8 cellular contexts compared by ENCODE assay signal in the genomic region with DNA sequence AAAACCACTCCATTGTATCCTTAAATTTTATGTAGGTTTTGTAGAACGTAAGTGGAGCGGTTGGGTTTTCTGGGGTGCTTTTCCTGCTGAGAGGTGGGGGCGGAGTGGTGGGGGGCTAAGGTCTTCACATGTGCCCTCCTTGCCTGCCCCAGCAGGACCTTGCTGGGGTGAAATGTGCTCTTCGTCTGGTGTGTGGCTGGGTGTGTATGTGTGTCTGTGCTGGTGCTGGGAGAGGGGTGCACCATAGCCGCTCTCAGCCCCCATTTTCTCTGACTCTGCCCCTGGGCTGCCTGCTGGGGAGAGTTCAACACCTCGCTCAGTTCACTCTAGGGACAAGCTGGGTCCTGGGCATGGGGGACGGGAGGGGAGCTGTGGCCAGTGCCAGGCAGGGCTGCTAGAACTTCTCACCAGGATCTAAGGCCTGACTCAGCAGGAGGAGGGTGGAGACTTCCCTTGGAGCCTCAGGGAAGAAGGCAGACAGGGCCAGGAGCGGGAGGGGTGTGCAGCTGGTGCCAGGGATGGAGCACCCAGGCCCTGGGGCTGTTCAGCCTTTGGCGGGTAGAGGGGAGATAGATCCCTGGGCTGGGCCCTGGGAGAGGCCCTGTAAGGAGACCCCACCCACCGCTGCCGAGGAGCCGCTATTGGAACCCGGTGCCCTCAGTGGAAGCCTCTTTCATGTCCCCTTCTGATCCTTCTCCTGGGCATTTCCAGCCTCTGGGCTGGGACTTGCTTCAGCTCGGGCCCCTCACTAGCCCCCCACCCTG. TPM values are rescaled to one million over a fixed set of nuclear protein-coding genes. Genes with fewer than 3 reads are reported as not detected.
DNase-seq lines count a peak whose midpoint lies in the region; ATAC-seq and TF ChIP-seq lines count a peak whose summit lies in the region.

No MANE protein-coding gene starts in this region.

- POLR2A ChIA-PET in naive thymus-derived CD4-positive, alpha-beta T cell (lab: Charles Lee): interaction anchor here (0.6 to 1.7 kb wide), 3 partner anchors 18 to 65 kb away, joined by 3 to 5 read pairs (median 3); partner anchors contain the start of genes SAMD10 and TCEA2

- no TSS peak for BruUV-seq in Calu3 (replicated peaks; lab: Mats Ljungman, UMichigan)

- DNase-seq in Calu3 (peak; percentile 50), NCI-H69 (lab: John Stamatoyannopoulos, UW) (peak; percentile 51), endothelial cell (ENCODE audit: low spot score) (peak; percentile 35), foreskin melanocyte (no peak), NCI-H82 treated with DMSO at 0.1 percent for 48 hours (lab: John Stamatoyannopoulos, UW; ENCODE audit: unreplicated experiment) (no peak), posterior vena cava (ENCODE audit: low spot score) (no peak), D341Med (ENCODE audit: low spot score) (no peak)
- DNase-seq in naive thymus-derived CD4-positive, alpha-beta T cell: no peak

- H3K4me1 Mint-ChIP-seq in Calu3 (ENCODE audit: low read depth, unreplicated experiment) (peaks cover 14% of the 10 kb centered on the region), endothelial cell (ENCODE audit: unreplicated experiment) (peaks cover 53% of the 10 kb centered on the region)
- H3K4me1 Mint-ChIP-seq in naive thymus-derived CD4-positive, alpha-beta T cell: peaks cover 29 to 45% (median 33%) of the 10 kb centered on the region in 7 donors

- H3K4me3 ChIP-seq in naive thymus-derived CD4-positive, alpha-beta T cell (ENCODE audit: low read length): no peak overlapping the region

- peaks cover 14% of the 10 kb centered on the region for H3K36me3 Mint-ChIP-seq in Calu3 (ENCODE audit: insufficient read depth, unreplicated experiment)
- peaks cover 21% of the 10 kb centered on the region for H3K36me3 Mint-ChIP-seq in endothelial cell (ENCODE audit: low read depth, unreplicated experiment)
- H3K36me3 Mint-ChIP-seq in naive thymus-derived CD4-positive, alpha-beta T cell: no peaks in the 10 kb centered on the region

- no peak for ATAC-seq in naive thymus-derived CD4-positive, alpha-beta T cell

- no peak overlapping the region for H3K27ac ChIP-seq in naive thymus-derived CD4-positive, alpha-beta T cell (ENCODE audit: low read depth, low read length)

- TF ChIP-seq CTCF in Calu3 (IDR thresholded peaks at IDR 0.05; ENCODE audit: unreplicated experiment) (no peak), endothelial cell (IDR thresholded peaks at IDR 0.05; ENCODE audit: unreplicated experiment) (no peak)

- no peak overlapping the region for H3K27ac Mint-ChIP-seq in Calu3 (ENCODE audit: unreplicated experiment)
- peak overlapping the region; percentile 70 for H3K27ac Mint-ChIP-seq in endothelial cell (ENCODE audit: unreplicated experiment)
- peak overlapping the region in 7 of 9 donors; percentile 0 to 93 (median 65) for H3K27ac Mint-ChIP-seq in naive thymus-derived CD4-positive, alpha-beta T cell

- H3K36me3 ChIP-seq in naive thymus-derived CD4-positive, alpha-beta T cell (ENCODE audit: control insufficient read depth in 2 of 3, insufficient read depth in 3 of 3, low read length in 3 of 3): peaks cover 0 to 3% (median 0%) of the 10 kb centered on the region in 3 experiments

- CTCF ChIA-PET in Calu3 (lab: Charles Lee): interaction anchor here (0.6 to 0.9 kb wide), 3 partner anchors 18 to 80 kb away, joined by 3 to 4 read pairs (median 3); partner anchors contain the start of gene TCEA2
- CTCF ChIA-PET in naive thymus-derived CD4-positive, alpha-beta T cell (lab: Charles Lee): interaction anchor here (0.8 to 1.1 kb wide), 2 partner anchors 64 to 87 kb away, joined by 3 read pairs; partner anchors contain the start of gene PRPF6

- peaks cover 11 to 21% of the 10 kb centered on the region in 2 donors for H3K4me1 ChIP-seq in naive thymus-derived CD4-positive, alpha-beta T cell (ENCODE audit: control insufficient read depth in 2 of 2, insufficient read depth in 2 of 2, low read length in 2 of 2)

- intact Hi-C loops in Calu3 (cut with micrococcal nuclease; ENCODE audit: unreplicated experiment) (no loop called here), posterior vena cava (cut with DNase I) (loop anchor here in 1 of 2 donors (5.0 kb wide), 2 partner anchors 457 to 1637 kb away; partner anchors contain the start of gene CABLES2)
- intact Hi-C loops in naive thymus-derived CD4-positive, alpha-beta T cell (cut with micrococcal nuclease): no loop called here

- H3K27me3 Mint-ChIP-seq in Calu3 (ENCODE audit: unreplicated experiment) (peaks cover 75% of the 10 kb centered on the region), endothelial cell (ENCODE audit: unreplicated experiment) (peaks cover 17% of the 10 kb centered on the region)
- H3K27me3 Mint-ChIP-seq in naive thymus-derived CD4-positive, alpha-beta T cell: peaks cover 0 to 28% (median 9%) of the 10 kb centered on the region in 5 donors

- no peaks in the 10 kb centered on the region for H3K27me3 ChIP-seq in naive thymus-derived CD4-positive, alpha-beta T cell (ENCODE audit: control insufficient read depth in 2 of 2, insufficient read depth in 2 of 2, low read length in 2 of 2)

- no peaks in the 10 kb centered on the region for H3K9me3 Mint-ChIP-seq in Calu3 (ENCODE audit: low read depth, unreplicated experiment)
- H3K9me3 Mint-ChIP-seq in endothelial cell (ENCODE audit: unreplicated experiment): no peaks in the 10 kb centered on the region
- H3K9me3 Mint-ChIP-seq in naive thymus-derived CD4-positive, alpha-beta T cell: no peaks in the 10 kb centered on the region

- H3K4me3 Mint-ChIP-seq in Calu3 (ENCODE audit: low read depth, unreplicated experiment): no peak overlapping the region
- H3K4me3 Mint-ChIP-seq in endothelial cell (ENCODE audit: unreplicated experiment): no peak overlapping the region
- peak overlapping the region in 3 of 10 donors; percentile 19 to 56 (median 20) for H3K4me3 Mint-ChIP-seq in naive thymus-derived CD4-positive, alpha-beta T cell

- no peaks in the 10 kb centered on the region for H3K9me3 ChIP-seq in naive thymus-derived CD4-positive, alpha-beta T cell (ENCODE audit: control insufficient read depth in 2 of 3, low read length in 3 of 3)

RNA-seq across cellular contexts. Expression of gene SOX18, which starts 4.8 kb away (rescaled TPM):
- not detected in 2 replicates for total RNA-seq in Calu3 (2022)
- 149 TPM for total RNA-seq in endothelial cell (ENCODE audit: unreplicated experiment)
- 1 to 10 TPM in 1 of 5 experiments, under 1 TPM in 1, not detected in 3; 0.20 to 1.7 TPM for total RNA-seq in naive thymus-derived CD4-positive, alpha-beta T cell
- polyA plus RNA-seq in naive thymus-derived CD4-positive, alpha-beta T cell: not detected
- total RNA-seq in posterior vena cava: 10 to 100 TPM; 40.8 to 47.6 TPM

RNA-seq across cellular contexts. Expression of gene C20orf204, which starts 8.7 kb away (rescaled TPM):
- 4.9 and 5.0 TPM in 2 replicates for total RNA-seq in Calu3 (2022)
- total RNA-seq in endothelial cell (ENCODE audit: unreplicated experiment): 14.2 TPM
- 10 to 100 TPM in 3 of 5 experiments, 1 to 10 TPM in 2; 4.7 to 24.6 (median 12.5) TPM for total RNA-seq in naive thymus-derived CD4-positive, alpha-beta T cell
- polyA plus RNA-seq in naive thymus-derived CD4-positive, alpha-beta T cell: under 1 TPM in 1 of 2 donors, not detected in 1; 0.39 TPM
- total RNA-seq in posterior vena cava: under 1 TPM; 0.76 to 0.83 TPM

RNA-seq across cellular contexts. Expression of gene TCEA2, which starts 18.3 kb away (rescaled TPM):
- total RNA-seq in Calu3 (2022) (39.9 and 43.7 TPM in 2 replicates), endothelial cell (ENCODE audit: unreplicated experiment) (123 TPM), posterior vena cava (10 to 100 TPM; 39.5 to 41.3 TPM)
- total RNA-seq in naive thymus-derived CD4-positive, alpha-beta T cell: 10 to 100 TPM; 35.5 to 73.2 (median 47.3) TPM
- polyA plus RNA-seq in naive thymus-derived CD4-positive, alpha-beta T cell: 10 to 100 TPM; 22.2 to 33.2 TPM

RNA-seq across cellular contexts. Expression of gene RGS19, which starts 34.7 kb away (rescaled TPM):
- total RNA-seq in Calu3 (2022) (17.2 and 17.8 TPM in 2 replicates), endothelial cell (ENCODE audit: unreplicated experiment) (26.2 TPM), posterior vena cava (10 to 100 TPM; 18.0 to 19.1 TPM)
- total RNA-seq in naive thymus-derived CD4-positive, alpha-beta T cell: 10 to 100 TPM; 21.8 to 93.4 (median 23.6) TPM
- polyA plus RNA-seq in naive thymus-derived CD4-positive, alpha-beta T cell: 10 to 100 TPM; 55.2 to 66.8 TPM

RNA-seq across cellular contexts. Expression of gene OPRL1, which starts 35.2 kb away (rescaled TPM):
- total RNA-seq in Calu3 (2022) (0.17 and 0.33 TPM in 2 replicates), endothelial cell (ENCODE audit: unreplicated experiment) (10.2 TPM), posterior vena cava (1 to 10 TPM in 1 of 2 donors, under 1 TPM in 1; 0.76 to 1.4 TPM)
- total RNA-seq in naive thymus-derived CD4-positive, alpha-beta T cell: 1 to 10 TPM in 3 of 5 experiments, under 1 TPM in 2; 0.75 to 6.1 (median 1.1) TPM
- polyA plus RNA-seq in naive thymus-derived CD4-positive, alpha-beta T cell: 1 to 10 TPM in 1 of 2 donors, under 1 TPM in 1; 0.18 to 1.3 TPM

Comparison
In these comparisons a context has a peak if more than half of its experiments do, and no peak if none do; other contexts are left out.
1. DNase-seq: peak in Calu3 (single experiment), NCI-H69 (single experiment) and endothelial cell (single experiment); none in naive thymus-derived CD4-positive, alpha-beta T cell (0 of 9), foreskin melanocyte (single experiment), NCI-H82 treated with DMSO at 0.1 percent for 48 hours (single experiment), posterior vena cava (single experiment) and D341Med (single experiment).
2. RNA of gene SOX18, which starts 4.8 kb away (total RNA-seq): 149 TPM in endothelial cell (single experiment) and 40.8 to 47.6 TPM in posterior vena cava; not detected in Calu3 and 0.20 to 1.7 TPM in naive thymus-derived CD4-positive, alpha-beta T cell; every median in the first group is over 10 times any median in the second.